In genomic region chr15:90571063-90571541, GRCh38 we compare ENCODE assay signal across 8 cellular contexts. TPM values are rescaled to one million over a fixed set of nuclear protein-coding genes. Genes with fewer than 3 reads are reported as not detected.
DNase-seq lines count a peak whose midpoint lies in the region; ATAC-seq lines count a peak whose summit lies in the region.

No MANE protein-coding gene starts in this region.

- no peak overlapping the region for H3K23ac ChIP-seq in mesendoderm (ENCODE audit: low read length)

- no peak overlapping the region for H2AK5ac ChIP-seq in mesendoderm (ENCODE audit: low read length)

- H3K18ac ChIP-seq in mesendoderm (ENCODE audit: low read length): no peak overlapping the region

- H3K27ac ChIP-seq in mesendoderm (ENCODE audit: low read depth, low read length): no peak overlapping the region

- H3K4me3 ChIP-seq in mesendoderm (ENCODE audit: low read length): no peak overlapping the region

- DNase-seq in EH (ENCODE audit: low read depth) (peak; percentile 81), amygdala (lab: John Stamatoyannopoulos, UW) (peak in 43 of 56 donors; percentile 20 to 85 (median 59)), mucosa of gallbladder (ENCODE audit: low spot score) (peak; percentile 69), NCI-H146 (lab: John Stamatoyannopoulos, UW) (no peak), mesendoderm (no peak), RKO (ENCODE audit: low spot score) (no peak)

- no peaks in the 10 kb centered on the region for H3K27me3 ChIP-seq in mesendoderm (ENCODE audit: insufficient read depth, low read length, poor library complexity)

- H2BK5ac ChIP-seq in mesendoderm (ENCODE audit: low read length): no peak overlapping the region

- WGBS in mesendoderm (ENCODE audit: extremely low coverage, insufficient coverage, low lambda C conversion rate): no CpG with 5 or more reads among the region's 4 CpGs

- H3K36me3 ChIP-seq in mesendoderm (ENCODE audit: control insufficient read depth, insufficient read depth, low read length): no peaks in the 10 kb centered on the region

- H3K79me2 ChIP-seq in mesendoderm (ENCODE audit: control insufficient read depth, insufficient read depth, low read length): no peaks in the 10 kb centered on the region

- no peak overlapping the region for H4K5ac ChIP-seq in mesendoderm (ENCODE audit: low read length)

- ATAC-seq in HG02885 (IDR thresholded peaks at IDR 0.05; ENCODE audit: poor library complexity, unreplicated experiment) (peak; percentile 67), HG03571 (IDR thresholded peaks at IDR 0.05; ENCODE audit: unreplicated experiment) (no peak)

- H3K4ac ChIP-seq in mesendoderm (ENCODE audit: low read depth, low read length): no peak overlapping the region

- no peaks in the 10 kb centered on the region for H3K4me1 ChIP-seq in mesendoderm (ENCODE audit: control insufficient read depth, low read depth, low read length)

- H3K56ac ChIP-seq in mesendoderm (ENCODE audit: low read length): no peak overlapping the region

- H3K4me2 ChIP-seq in mesendoderm (ENCODE audit: low read length): no peak overlapping the region

- no peak overlapping the region for H3K9ac ChIP-seq in mesendoderm (ENCODE audit: low read length)

- no peak overlapping the region for H4K8ac ChIP-seq in mesendoderm (ENCODE audit: low read depth, low read length)

- no peaks in the 10 kb centered on the region for H3K79me1 ChIP-seq in mesendoderm (ENCODE audit: low read length)

- no peak overlapping the region for H2BK120ac ChIP-seq in mesendoderm (ENCODE audit: low read depth, low read length)

- no peak overlapping the region for H2BK15ac ChIP-seq in mesendoderm (replicated peaks; ENCODE audit: low read depth)

RNA-seq across cellular contexts. Expression of gene CRTC3, which starts 41.4 kb away (rescaled TPM):
- total RNA-seq in mucosa of gallbladder: 52.0 TPM
- polyA plus RNA-seq in mesendoderm (2013, experiment 1 of 2): 2.7 TPM
- polyA plus RNA-seq in mesendoderm (2013, experiment 2 of 2): 2.3 TPM

Comparison
In these comparisons a context has a peak if more than half of its experiments do, and no peak if none do; other contexts are left out.
1. DNase-seq: peak in EH (single experiment), amygdala (43 of 56) and mucosa of gallbladder (single experiment); none in NCI-H146 (single experiment), mesendoderm (single experiment) and RKO (single experiment).